Comparison of ENCODE assay signal across 8 cellular contexts in the genomic region with DNA sequence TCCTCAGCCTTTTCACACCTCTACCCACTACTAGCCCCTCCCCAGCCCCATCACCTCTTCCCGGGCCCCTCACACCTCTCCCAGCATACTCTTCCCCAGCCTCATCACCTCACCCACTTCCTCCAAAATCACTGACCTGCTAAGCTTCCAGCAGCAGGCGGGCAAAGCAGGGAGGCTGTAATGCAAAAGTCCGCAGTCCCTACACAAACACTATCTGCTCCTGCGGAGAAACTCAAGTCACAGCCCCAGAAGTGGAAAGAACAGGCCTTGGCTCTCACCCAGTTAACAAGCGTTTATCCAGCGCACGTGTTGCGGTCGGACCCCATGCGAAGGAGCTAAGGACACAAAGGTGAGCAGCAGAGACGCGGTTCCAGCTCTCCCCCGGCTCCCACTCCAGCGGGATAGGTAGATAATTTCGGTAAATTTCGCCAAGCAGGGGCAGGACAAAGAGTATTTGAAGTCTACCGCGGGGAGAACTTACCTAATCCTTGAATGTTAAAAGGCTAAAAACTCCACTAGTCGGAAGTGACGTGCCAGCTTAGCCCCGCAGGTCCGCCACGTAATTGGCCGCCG. TPM values are rescaled to one million over a fixed set of nuclear protein-coding genes. Genes with fewer than 3 reads are reported as not detected.
DNase-seq lines count a peak whose midpoint lies in the region; ATAC-seq and TF ChIP-seq lines count a peak whose summit lies in the region.

No MANE protein-coding gene starts in this region.

- TF ChIP-seq POLR2A in IMR-90 (IDR thresholded peaks at IDR 0.05; ENCODE audit: low read depth, low read length) (no peak), spleen (IDR thresholded peaks at IDR 0.05) (no peak)

- in situ Hi-C loops in IMR-90 (cut with MboI; ENCODE audit: low sequenced_read_pairs): no loop called here
- in situ Hi-C loops in ACHN (cut with HindIII; ENCODE audit: low pct_ligation_motif_present, low pct_unique_long_range_greater_than_20kb, low sequenced_read_pairs): no loop called here

- H3K4me1 ChIP-seq in Caco-2 (peaks cover 10% of the 10 kb centered on the region), IMR-90 (ENCODE audit: control insufficient read depth, insufficient read depth, low read length) (peaks cover 5% of the 10 kb centered on the region; the same call in 1 of the 2 replicates), RWPE2 (ENCODE audit: insufficient read depth, poor library complexity, severe bottlenecking) (peaks cover 18% of the 10 kb centered on the region), spleen (peaks cover 25 to 87% (median 60%) of the 10 kb centered on the region in 6 donors)

- 0 out of 2 replicates have a peak overlapping the region, but pooled peaks have one; percentile 14 for H3K18ac ChIP-seq in IMR-90 (ENCODE audit: low read depth, low read length)

- CTCF ChIA-PET in Caco-2 (lab: Charles Lee) (interaction anchor here (0.6 to 1.0 kb wide), 2 partner anchors 19 to 107 kb away, joined by 3 read pairs; a partner anchor contains a TSS), IMR-90 (lab: Yijun Ruan, JAX) (no interaction called here)

- no peaks in the 10 kb centered on the region for H3K9me3 Mint-ChIP-seq in Caco-2 (ENCODE audit: unreplicated experiment)

- peak overlapping the region; percentile 91 for H3K4me3 Mint-ChIP-seq in Caco-2 (ENCODE audit: unreplicated experiment)

- peak overlapping the region; percentile 94 for H2AK9ac ChIP-seq in IMR-90 (replicated peaks; ENCODE audit: low read depth, low read length, poor library complexity)

- H3K56ac ChIP-seq in IMR-90 (ENCODE audit: extremely low read depth, insufficient read depth, low read length): peak overlapping the region; percentile 84

- ATAC-seq in GM21528 (IDR thresholded peaks at IDR 0.05; ENCODE audit: low FRiP score, unreplicated experiment) (peak; percentile 49), IMR-90 (ENCODE audit: low read depth) (peak; percentile 5), RWPE2 (ENCODE audit: low read depth) (peak; percentile 3; the same call in 2 of the 3 replicates)

- H3K14ac ChIP-seq in IMR-90 (replicated peaks; ENCODE audit: low read depth, low read length): peak overlapping the region; percentile 39

- 0 out of 2 replicates have a peak overlapping the region, but pooled peaks have one; percentile 1 for H2BK120ac ChIP-seq in IMR-90 (ENCODE audit: low read depth, low read length)

- H3K4me3 ChIP-seq in Caco-2 (ENCODE audit: low read depth, low read length): peak overlapping the region; percentile 78
- peak overlapping the region; percentile 96 for H3K4me3 ChIP-seq in IMR-90 (ENCODE audit: insufficient read depth, low read depth, low read length)
- H3K4me3 ChIP-seq in RWPE2 (ENCODE audit: severe bottlenecking): peak overlapping the region; percentile 71
- H3K4me3 ChIP-seq in spleen: peak overlapping the region; percentile 69 to 97 (median 92)

- H3K27ac ChIP-seq in IMR-90 (ENCODE audit: insufficient read depth, low read length) (peak overlapping the region; percentile 96), RWPE2 (ENCODE audit: poor library complexity, severe bottlenecking) (peak overlapping the region; percentile 81), adipose tissue (ENCODE audit: low read depth, low read length) (peak overlapping the region; percentile 99), spleen (peak overlapping the region; percentile 96 to 100 (median 99))

- H4K20me1 ChIP-seq in IMR-90 (ENCODE audit: insufficient read depth, low read length): peaks cover 17% of the 10 kb centered on the region

- H3K4me2 ChIP-seq in IMR-90 (ENCODE audit: low read depth, low read length): peak overlapping the region; percentile 84

- H3K36me3 Mint-ChIP-seq in Caco-2 (ENCODE audit: insufficient read depth, unreplicated experiment): peaks cover 49% of the 10 kb centered on the region

- peak overlapping the region; percentile 55; the same call in 1 of the 2 replicates for H3K23ac ChIP-seq in IMR-90 (ENCODE audit: low read depth, low read length)

- H3K36me3 ChIP-seq in Caco-2 (ENCODE audit: control insufficient read depth, insufficient read depth, low read length) (peaks cover 2% of the 10 kb centered on the region), IMR-90 (ENCODE audit: control insufficient read depth, insufficient read depth, low read length) (peaks cover 10% of the 10 kb centered on the region; the same call in 1 of the 2 replicates), RWPE2 (ENCODE audit: low read depth) (peaks cover 30% of the 10 kb centered on the region), spleen (peaks cover 0 to 21% (median 18%) of the 10 kb centered on the region in 6 donors)

- H2AK5ac ChIP-seq in IMR-90 (ENCODE audit: low read depth, low read length): peak overlapping the region; percentile 41; the same call in 1 of the 2 replicates

- intact Hi-C loops in Caco-2 (cut with micrococcal nuclease; ENCODE audit: unreplicated experiment): loop anchor here (5.0 kb wide), 1 partner anchor 114 kb away; a partner anchor contains a TSS
- intact Hi-C loops in IMR-90 (cut with micrococcal nuclease): loop anchor here (1.0 to 5.0 kb wide), 2 partner anchors 69 to 107 kb away; no protein-coding TSS in a partner anchor
- intact Hi-C loops in spleen (cut with DNase I; ENCODE audit: low total_unique reads): no loop called here

- 0 out of 3 replicates have a peak overlapping the region, but pooled peaks have one; percentile 7 for H2BK15ac ChIP-seq in IMR-90 (ENCODE audit: low read depth, low read length)

- TF ChIP-seq CTCF in Caco-2 (IDR thresholded peaks at IDR 0.05; ENCODE audit: insufficient read depth in 1 of 2, low read depth in 1 of 2, low read length in 1 of 2, severe bottlenecking in 1 of 2, unreplicated experiment in 1 of 2) (no peak), IMR-90 (conservative IDR thresholded peaks at IDR 0.05; ENCODE audit: low read depth, low read length) (no peak), RWPE2 (IDR thresholded peaks at IDR 0.05; ENCODE audit: poor library complexity, severe bottlenecking) (no peak), spleen (IDR thresholded peaks at IDR 0.05 in 8 of 11, conservative IDR thresholded peaks at IDR 0.05 in 3 of 11) (no peak)

- H3K4me1 Mint-ChIP-seq in Caco-2 (ENCODE audit: low read depth, unreplicated experiment): peaks cover 18% of the 10 kb centered on the region

- peak; percentile 74 to 82 for DNase-seq in Caco-2
- no peak for DNase-seq in IMR-90
- no peak for DNase-seq in RWPE2 (ENCODE audit: low spot score)
- peak; percentile 77 for DNase-seq in iPS-NIHi11 (ENCODE audit: low spot score)
- DNase-seq in spleen: no peak
- DNase-seq in ACHN: no peak

- POLR2A ChIA-PET in Caco-2 (lab: Charles Lee) (interaction anchor here (0.6 to 1.6 kb wide), 7 partner anchors 19 to 224 kb away, joined by 3 to 10 read pairs (median 3); a partner anchor contains a TSS), IMR-90 (lab: Charles Lee; ENCODE audit: unreplicated experiment) (interaction anchor here (1.1 kb wide), 1 partner anchor 14 kb away, joined by 3 read pairs; no protein-coding TSS in a partner anchor)

- dilution Hi-C loops in IMR-90 (cut with HindIII; ENCODE audit: low sequenced_read_pairs, unreplicated experiment): no loop called here

- no peak for TF ChIP-seq RAD21 in IMR-90 (IDR thresholded peaks at IDR 0.05; ENCODE audit: low read length)

- peaks cover 4% of the 10 kb centered on the region for H3K9me1 ChIP-seq in IMR-90 (ENCODE audit: insufficient read depth, low read length)

- H3K27me3 ChIP-seq in Caco-2 (replicated peaks; ENCODE audit: control insufficient read depth, insufficient read depth, low read length) (no peaks in the 10 kb centered on the region), IMR-90 (ENCODE audit: control insufficient read depth, insufficient read depth, low read length) (no peaks in the 10 kb centered on the region), RWPE2 (ENCODE audit: insufficient read depth, poor library complexity, severe bottlenecking) (no peaks in the 10 kb centered on the region), spleen (replicated peaks in 1 of 7) (no peaks in the 10 kb centered on the region)

- peak overlapping the region; percentile 96 for H2AFZ ChIP-seq in IMR-90 (replicated peaks; ENCODE audit: low read length, poor library complexity)

- no TSS peak for BruUV-seq in Caco-2 (replicated peaks; lab: Mats Ljungman, UMichigan)
- no TSS peak for BruUV-seq in IMR-90 (replicated peaks; lab: Mats Ljungman, UMichigan)

- WGBS in IMR-90 (ENCODE audit: extremely low coverage in 2 of 2, insufficient read length in 1 of 2), 2 experiments: 0% methylated on average over 6 of the region's 25 CpGs; no CpG with 5 or more reads in 1 of the 2 experiments
- 0% methylated on average over 25 of the region's 25 CpGs for WGBS in adipose tissue, 3 donors
- WGBS in spleen, 5 donors: 0 to 1% (median 0%) methylated on average over 24 to 25 of the region's 25 CpGs

- peak overlapping the region; percentile 88 for H2BK5ac ChIP-seq in IMR-90 (ENCODE audit: low read depth, low read length, poor library complexity, severe bottlenecking)

- no peaks in the 10 kb centered on the region for H3K27me3 Mint-ChIP-seq in Caco-2 (ENCODE audit: insufficient read depth, unreplicated experiment)

- H3K4ac ChIP-seq in IMR-90 (ENCODE audit: low read depth, low read length): peak overlapping the region; percentile 37

- H4K8ac ChIP-seq in IMR-90 (ENCODE audit: low read depth in 2 of 2, low read length in 2 of 2): peak overlapping the region; percentile 97 to 98

- H3K79me1 ChIP-seq in IMR-90 (ENCODE audit: low read depth in 1 of 2, low read length in 2 of 2): peaks cover 16 to 38% of the 10 kb centered on the region in 2 experiments

- no peak overlapping the region for H2BK20ac ChIP-seq in IMR-90 (ENCODE audit: low read depth, low read length)

- H3K9me3 ChIP-seq in Caco-2 (no peaks in the 10 kb centered on the region), IMR-90 (ENCODE audit: control insufficient read depth, insufficient read depth, low read length) (no peaks in the 10 kb centered on the region), RWPE2 (ENCODE audit: severe bottlenecking) (no peaks in the 10 kb centered on the region), spleen (no peaks in the 10 kb centered on the region)

- peak overlapping the region; percentile 94 for H3K27ac Mint-ChIP-seq in Caco-2 (ENCODE audit: unreplicated experiment)

- peak overlapping the region; percentile 35 for H4K5ac ChIP-seq in IMR-90 (ENCODE audit: low read depth, low read length)

- peak overlapping the region; percentile 98 for H4K91ac ChIP-seq in IMR-90 (ENCODE audit: insufficient read depth, low read depth, low read length)

- peak overlapping the region; percentile 90 for H3K9ac ChIP-seq in IMR-90 (ENCODE audit: low read depth, low read length)

RNA-seq across cellular contexts. Expression of a gene that starts 0.8 kb away (rescaled TPM):
- total RNA-seq in Caco-2 (2022) (12.7 and 14.5 TPM in 2 replicates), IMR-90 (2012; rRNA removed) (9.4 and 10.0 TPM in 2 replicates), spleen (10 to 100 TPM; 15.7 to 24.5 (median 18.7) TPM)
- polyA plus RNA-seq in IMR-90 (2012; rRNA removed) (6.7 and 7.5 TPM in 2 replicates), adipose tissue (1 to 10 TPM; 7.2 to 9.6 (median 9.5) TPM), spleen (10 to 100 TPM in 2 of 3 donors, 1 to 10 TPM in 1; 6.9 to 12.1 (median 11.7) TPM)
- polyA plus RNA-seq in IMR-90 (2012; cell fraction: cytosol; rRNA removed): 3.4 and 3.8 TPM in 2 replicates
- polyA plus RNA-seq in IMR-90 (2012; cell fraction: nucleus; rRNA removed; ENCODE audit: low replicate concordance): 17.2 and 30.2 TPM in 2 replicates

RNA-seq across cellular contexts. Expression of a gene that starts 19.0 kb away (rescaled TPM):
- total RNA-seq in Caco-2 (2022) (44.2 and 47.5 TPM in 2 replicates), IMR-90 (2012; rRNA removed) (20.6 and 28.9 TPM in 2 replicates), spleen (10 to 100 TPM; 24.3 to 59.9 (median 32.0) TPM)
- polyA plus RNA-seq in IMR-90 (2012; rRNA removed) (79.1 and 96.7 TPM in 2 replicates), adipose tissue (10 to 100 TPM; 64.3 to 86.6 (median 72.7) TPM), spleen (10 to 100 TPM; 77.9 to 87.8 (median 84.6) TPM)
- 136 and 190 TPM in 2 replicates for polyA plus RNA-seq in IMR-90 (2012; cell fraction: cytosol; rRNA removed)
- polyA plus RNA-seq in IMR-90 (2012; cell fraction: nucleus; rRNA removed; ENCODE audit: low replicate concordance): 68.1 and 176 TPM in 2 replicates

Comparison
In these comparisons a context has a peak if more than half of its experiments do, and no peak if none do; other contexts are left out.
1. DNase-seq: peak in Caco-2 (2 of 2) and iPS-NIHi11 (single experiment); none in IMR-90 (single experiment), RWPE2 (single experiment), spleen (single experiment) and ACHN (single experiment).
2. Peak in every context shown above with its lines, with median percentiles within 50 percentile points of each other: H3K4me3 ChIP-seq, ATAC-seq and H3K27ac ChIP-seq.